ENCODE assay signal across 22 cellular contexts in genomic region chr14:74437654-74438053, GRCh38. TPM values are rescaled to one million over a fixed set of nuclear protein-coding genes. Genes with fewer than 3 reads are reported as not detected.
DNase-seq lines count a peak whose midpoint lies in the region; ATAC-seq, FAIRE-seq and TF ChIP-seq lines count a peak whose summit lies in the region.
"Had no signal": no experiment of that assay in that cellular context is flagged by ENCODE, and none has a peak within 500 bp of the region (broad histone marks: within the 10 kb centered on the region; RNA-seq: fewer than 3 reads in every experiment).

No MANE protein-coding gene starts in this region.

- TF ChIP-seq RAD21 in A549 (conservative IDR thresholded peaks at IDR 0.05 in 1 of 2, IDR thresholded peaks at IDR 0.05 in 1 of 2): no peak

- no peaks in the 10 kb centered on the region for H3K9me3 ChIP-seq in A549
- H3K9me3 ChIP-seq in adipocyte (ENCODE audit: control insufficient read depth, low read length): no peaks in the 10 kb centered on the region
- no peaks in the 10 kb centered on the region for H3K9me3 ChIP-seq in CD4-positive, alpha-beta memory T cell (ENCODE audit: control insufficient read depth in 1 of 2, low read length in 2 of 2)
- H3K9me3 ChIP-seq: psoas muscle had no signal

- H3K4me1 Mint-ChIP-seq in activated T-helper 2 cell treated with anti-CD3 and anti-CD28 coated beads, Interferon-gamma antibody, Interleukin-2, Interleukin-4, amounts not matched to agents 10 μg/mL and 5 μg/mL and 100 μg/mL, durations not matched to agents 14 hours and 24 hours and 36 hours (ENCODE audit: low read depth): no peaks in the 10 kb centered on the region
- no peaks in the 10 kb centered on the region for H3K4me1 Mint-ChIP-seq in CD4-positive, alpha-beta memory T cell
- H3K4me1 Mint-ChIP-seq: activated T-helper 17 cell treated with anti-CD3 and anti-CD28 coated beads, Interleukin-2, amount 50 U/mL, for 72 hours; central memory CD8-positive, alpha-beta T cell; natural killer cell had no signal

- no peaks in the 10 kb centered on the region for H3K36me3 ChIP-seq in adipocyte (ENCODE audit: control insufficient read depth, insufficient read depth, low read length, severe bottlenecking)
- H3K36me3 ChIP-seq in CD4-positive, alpha-beta memory T cell (ENCODE audit: insufficient read depth, low read length): no peaks in the 10 kb centered on the region

- no peak for ATAC-seq in A549
- ATAC-seq: activated CD8-positive, alpha-beta T cell treated with anti-CD3 and anti-CD28 coated beads for 36 hours; activated T-helper 17 cell treated with anti-CD3 and anti-CD28 coated beads, Interleukin-2, amount 50 U/mL, for 72 hours; natural killer cell; psoas muscle had no signal

- POLR2A ChIA-PET in A549 (lab: Yijun Ruan, JAX): no interaction called here
- POLR2A ChIA-PET in CD4-positive, alpha-beta memory T cell (lab: Charles Lee; ENCODE audit: partially characterized antibody): no interaction called here

- no peaks in the 10 kb centered on the region for H3K4me1 ChIP-seq in A549
- peaks cover 3% of the 10 kb centered on the region for H3K4me1 ChIP-seq in adipocyte (ENCODE audit: control insufficient read depth, insufficient read depth, low read length)
- no peaks in the 10 kb centered on the region for H3K4me1 ChIP-seq in CD4-positive, alpha-beta memory T cell (ENCODE audit: insufficient read depth, low read length)
- H3K4me1 ChIP-seq: psoas muscle had no signal

- H3K36me3 Mint-ChIP-seq in activated T-helper 2 cell treated with anti-CD3 and anti-CD28 coated beads, Interferon-gamma antibody, Interleukin-2, Interleukin-4, amounts not matched to agents 10 μg/mL and 5 μg/mL and 100 μg/mL, durations not matched to agents 14 hours and 24 hours and 36 hours (ENCODE audit: low read depth): no peaks in the 10 kb centered on the region
- H3K36me3 Mint-ChIP-seq in CD4-positive, alpha-beta memory T cell: no peaks in the 10 kb centered on the region
- H3K36me3 Mint-ChIP-seq: natural killer cell, type B pancreatic cell had no signal

- CTCF ChIA-PET in A549 (lab: Yijun Ruan, JAX): interaction anchor here (1.1 to 1.8 kb wide), 3 partner anchors 22 to 44 kb away, joined by 3 to 5 read pairs (median 3); no protein-coding TSS in a partner anchor
- CTCF ChIA-PET in CD4-positive, alpha-beta memory T cell (lab: Charles Lee; ENCODE audit: partially characterized antibody): no interaction called here

- H3K4me3 ChIP-seq in A549 (no peak overlapping the region), adipocyte (ENCODE audit: low read length) (no peak overlapping the region)
- no peak overlapping the region for H3K4me3 ChIP-seq in CD4-positive, alpha-beta memory T cell (ENCODE audit: low read length in 2 of 2)
- H3K4me3 ChIP-seq: psoas muscle had no signal

- no peak overlapping the region for H3K9ac ChIP-seq in adipocyte (ENCODE audit: low read length)

- intact Hi-C loops in posterior cingulate gyrus (cut with DNase I): no loop called here
- intact Hi-C loops in activated T-helper 2 cell treated with anti-CD3 and anti-CD28 coated beads, Interferon-gamma antibody, Interleukin-2, Interleukin-4, amounts not matched to agents 10 μg/mL and 5 μg/mL and 100 μg/mL, durations not matched to agents 14 hours and 24 hours and 36 hours (cut with micrococcal nuclease): no loop called here
- intact Hi-C loops in CD4-positive, alpha-beta memory T cell (cut with micrococcal nuclease): no loop called here

- no peaks in the 10 kb centered on the region for H3K9me3 Mint-ChIP-seq in activated T-helper 2 cell treated with anti-CD3 and anti-CD28 coated beads, Interferon-gamma antibody, Interleukin-2, Interleukin-4, amounts not matched to agents 10 μg/mL and 5 μg/mL and 100 μg/mL, durations not matched to agents 14 hours and 24 hours and 36 hours
- H3K9me3 Mint-ChIP-seq in CD4-positive, alpha-beta memory T cell: no peaks in the 10 kb centered on the region
- H3K9me3 Mint-ChIP-seq: activated CD8-positive, alpha-beta T cell treated with anti-CD3 and anti-CD28 coated beads for 36 hours; activated T-helper 17 cell treated with anti-CD3 and anti-CD28 coated beads, Interleukin-2, amount 50 U/mL, for 72 hours; central memory CD8-positive, alpha-beta T cell; natural killer cell; type B pancreatic cell had no signal

- no peak overlapping the region for H3K27ac ChIP-seq in A549
- H3K27ac ChIP-seq in CD4-positive, alpha-beta memory T cell (ENCODE audit: low read depth, low read length): no peak overlapping the region
- H3K27ac ChIP-seq: psoas muscle had no signal

- H3K4me3 Mint-ChIP-seq in activated T-helper 2 cell treated with anti-CD3 and anti-CD28 coated beads, Interferon-gamma antibody, Interleukin-2, Interleukin-4, amounts not matched to agents 10 μg/mL and 5 μg/mL and 100 μg/mL, durations not matched to agents 14 hours and 24 hours and 36 hours (ENCODE audit: low read depth): no peak overlapping the region
- H3K4me3 Mint-ChIP-seq in CD4-positive, alpha-beta memory T cell: no peak overlapping the region
- H3K4me3 Mint-ChIP-seq: activated CD8-positive, alpha-beta T cell treated with anti-CD3 and anti-CD28 coated beads for 36 hours; activated T-helper 17 cell treated with anti-CD3 and anti-CD28 coated beads, Interleukin-2, amount 50 U/mL, for 72 hours; central memory CD8-positive, alpha-beta T cell; natural killer cell; type B pancreatic cell had no signal

- in situ Hi-C loops in KBM-7 (cut with MboI; ENCODE audit: low pct_unique_long_range_greater_than_20kb, low sequenced_read_pairs): no loop called here

- DNase-seq in A549 (ENCODE audit: low read depth in 1 of 2, low spot score in 1 of 2): no peak
- peak; percentile 18 for DNase-seq in KBM-7
- DNase-seq in adipocyte (ENCODE audit: low read depth): peak; percentile 8
- DNase-seq in iPS-NIHi11 (ENCODE audit: low spot score): peak; percentile 75
- DNase-seq in posterior cingulate gyrus: no peak
- DNase-seq in activated T-helper 2 cell treated with anti-CD3 and anti-CD28 coated beads, Interferon-gamma antibody, Interleukin-2, Interleukin-4, amounts not matched to agents 10 μg/mL and 5 μg/mL and 100 μg/mL, durations not matched to agents 14 hours and 24 hours and 36 hours (ENCODE audit: low spot score): no peak
- no peak for DNase-seq in CD4-positive, alpha-beta memory T cell
- DNase-seq in HK-2 (ENCODE audit: unreplicated experiment): no peak
- DNase-seq: activated CD8-positive, alpha-beta T cell treated with anti-CD3 and anti-CD28 coated beads for 36 hours; EL; GOT3; natural killer cell; NCI-H187; psoas muscle; stimulated activated naive CD4-positive, alpha-beta T cell had no signal

- peaks cover 9% of the 10 kb centered on the region for H3K27me3 Mint-ChIP-seq in activated T-helper 2 cell treated with anti-CD3 and anti-CD28 coated beads, Interferon-gamma antibody, Interleukin-2, Interleukin-4, amounts not matched to agents 10 μg/mL and 5 μg/mL and 100 μg/mL, durations not matched to agents 14 hours and 24 hours and 36 hours (ENCODE audit: low read depth)
- peaks cover 10 to 33% of the 10 kb centered on the region in 2 donors for H3K27me3 Mint-ChIP-seq in CD4-positive, alpha-beta memory T cell

- no peak overlapping the region for H3K4me2 ChIP-seq in A549

- 3% methylated on average over 3 of the region's 3 CpGs for WGBS in A549 (ENCODE audit: missing lambda C conversion rate)

- TF ChIP-seq EP300 in A549 (IDR thresholded peaks at IDR 0.05): no peak

- H3K27me3 ChIP-seq in adipocyte (replicated peaks; ENCODE audit: control insufficient read depth, insufficient read depth, low read length): peaks cover 29% of the 10 kb centered on the region
- H3K27me3 ChIP-seq in CD4-positive, alpha-beta memory T cell (ENCODE audit: insufficient read depth, low read length): no peaks in the 10 kb centered on the region

- no peak for TF ChIP-seq CTCF in A549 (IDR thresholded peaks at IDR 0.05)

- no peak for FAIRE-seq in A549 (lab: Jason Lieb, UNC)

- no peak overlapping the region for H3K27ac Mint-ChIP-seq in activated T-helper 2 cell treated with anti-CD3 and anti-CD28 coated beads, Interferon-gamma antibody, Interleukin-2, Interleukin-4, amounts not matched to agents 10 μg/mL and 5 μg/mL and 100 μg/mL, durations not matched to agents 14 hours and 24 hours and 36 hours
- no peak overlapping the region for H3K27ac Mint-ChIP-seq in CD4-positive, alpha-beta memory T cell
- H3K27ac Mint-ChIP-seq: activated CD8-positive, alpha-beta T cell treated with anti-CD3 and anti-CD28 coated beads for 36 hours; activated T-helper 17 cell treated with anti-CD3 and anti-CD28 coated beads, Interleukin-2, amount 50 U/mL, for 72 hours; natural killer cell; type B pancreatic cell had no signal

- no peak for TF ChIP-seq POLR2A in A549 (IDR thresholded peaks at IDR 0.05; ENCODE audit: low read length)

RNA-seq across cellular contexts. Expression of gene SYNDIG1L, which starts 11.6 kb away (rescaled TPM):
- polyA plus RNA-seq in A549 (2011; rRNA removed) (not detected in 2 replicates), A549 (2017; fragmentation: RNase III; extraction: RNeasy Plus Mini Kit Qiagen cat#74134 plus additional on column Dnase treatment) (not detected in 3 replicates)
- polyA plus RNA-seq in A549 (2012; cell fraction: cytosol; rRNA removed): not detected in 2 replicates
- polyA plus RNA-seq in A549 (2012; cell fraction: nucleus; rRNA removed): 0.02 TPM in 1 of 2 replicates, not detected in the other
- polyA minus RNA-seq in A549 (2011; rRNA and poly(A)+ RNA removed): not detected in 2 replicates
- not detected in 2 replicates for total RNA-seq in activated T-helper 2 cell treated with anti-CD3 and anti-CD28 coated beads, Interferon-gamma antibody, Interleukin-2, Interleukin-4, amounts not matched to agents 10 μg/mL and 5 μg/mL and 100 μg/mL, durations not matched to agents 14 hours and 24 hours and 36 hours
- total RNA-seq in CD4-positive, alpha-beta memory T cell: not detected
- polyA plus RNA-seq in CD4-positive, alpha-beta memory T cell: not detected
- total RNA-seq: activated CD8-positive, alpha-beta T cell treated with anti-CD3 and anti-CD28 coated beads for 36 hours; activated T-helper 17 cell treated with anti-CD3 and anti-CD28 coated beads, Interleukin-2, amount 50 U/mL, for 72 hours; HT1080; lung microvascular endothelial cell; NCI-H460; psoas muscle had no signal
- polyA plus RNA-seq: AG04450, psoas muscle had no signal

RNA-seq across cellular contexts. Expression of gene NPC2, which starts 55.5 kb away (rescaled TPM):
- polyA plus RNA-seq in A549 (2011; rRNA removed): 97.7 and 124 TPM in 2 replicates
- 284 and 295 TPM in 2 replicates for polyA plus RNA-seq in A549 (2012; cell fraction: cytosol; rRNA removed)
- 193 and 247 TPM in 2 replicates for polyA plus RNA-seq in A549 (2012; cell fraction: nucleus; rRNA removed)
- 345 to 465 TPM (median 457 TPM) in 3 replicates for polyA plus RNA-seq in A549 (2017; fragmentation: RNase III; extraction: RNeasy Plus Mini Kit Qiagen cat#74134 plus additional on column Dnase treatment)
- polyA minus RNA-seq in A549 (2011; rRNA and poly(A)+ RNA removed): 67.1 and 90.8 TPM in 2 replicates
- 17.8 and 19.2 TPM in 2 replicates for total RNA-seq in activated T-helper 2 cell treated with anti-CD3 and anti-CD28 coated beads, Interferon-gamma antibody, Interleukin-2, Interleukin-4, amounts not matched to agents 10 μg/mL and 5 μg/mL and 100 μg/mL, durations not matched to agents 14 hours and 24 hours and 36 hours
- total RNA-seq in CD4-positive, alpha-beta memory T cell: 10 to 100 TPM; 50.9 to 54.2 TPM
- polyA plus RNA-seq in CD4-positive, alpha-beta memory T cell: 10 to 100 TPM; 83.4 to 89.9 TPM

RNA-seq across cellular contexts. Expression of gene ISCA2, which starts 55.9 kb away (rescaled TPM):
- polyA plus RNA-seq in A549 (2011; rRNA removed): 38.8 and 49.3 TPM in 2 replicates
- 35.2 and 36.4 TPM in 2 replicates for polyA plus RNA-seq in A549 (2012; cell fraction: cytosol; rRNA removed)
- polyA plus RNA-seq in A549 (2012; cell fraction: nucleus; rRNA removed): 8.7 and 10.9 TPM in 2 replicates
- 41.3 to 48.8 TPM (median 45.8 TPM) in 3 replicates for polyA plus RNA-seq in A549 (2017; fragmentation: RNase III; extraction: RNeasy Plus Mini Kit Qiagen cat#74134 plus additional on column Dnase treatment)
- polyA minus RNA-seq in A549 (2011; rRNA and poly(A)+ RNA removed): 6.5 and 6.9 TPM in 2 replicates
- 23.9 and 25.3 TPM in 2 replicates for total RNA-seq in activated T-helper 2 cell treated with anti-CD3 and anti-CD28 coated beads, Interferon-gamma antibody, Interleukin-2, Interleukin-4, amounts not matched to agents 10 μg/mL and 5 μg/mL and 100 μg/mL, durations not matched to agents 14 hours and 24 hours and 36 hours
- total RNA-seq in CD4-positive, alpha-beta memory T cell: 10 to 100 TPM; 31.3 to 33.1 TPM
- polyA plus RNA-seq in CD4-positive, alpha-beta memory T cell: 10 to 100 TPM; 61.7 to 83.1 TPM

Comparison
In these comparisons a context has a peak if more than half of its experiments do, and no peak if none do; other contexts are left out.
1. DNase-seq: peak in KBM-7 (single experiment), adipocyte (single experiment) and iPS-NIHi11 (single experiment); none in A549 (0 of 2), posterior cingulate gyrus (0 of 10), activated T-helper 2 cell treated with anti-CD3 and anti-CD28 coated beads, Interferon-gamma antibody, Interleukin-2, Interleukin-4, amounts not matched to agents 10 μg/mL and 5 μg/mL and 100 μg/mL, durations not matched to agents 14 hours and 24 hours and 36 hours (single experiment), CD4-positive, alpha-beta memory T cell (0 of 5) and HK-2 (single experiment).